24 cellular contexts compared by ENCODE assay signal in the genomic region with DNA sequence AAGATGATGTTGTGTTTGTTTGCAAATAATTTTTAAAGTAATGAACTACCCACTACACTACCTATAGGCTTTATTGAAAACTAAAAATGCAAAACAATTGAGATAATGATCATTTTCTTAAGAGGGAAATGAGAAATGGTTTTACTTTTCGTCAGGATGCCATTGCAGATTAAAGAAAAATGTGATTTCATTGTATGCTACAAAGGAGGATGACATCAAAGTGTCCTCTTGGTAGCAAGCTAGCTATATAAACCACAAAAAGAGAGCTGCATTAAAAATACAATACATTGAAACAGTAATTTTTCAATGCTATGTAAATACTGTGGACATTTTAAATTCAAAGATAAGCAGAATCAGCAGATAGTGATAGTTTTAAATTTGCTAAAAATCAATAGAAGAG.
"Had no signal": no experiment of that assay in that cellular context is flagged by ENCODE, and none has a peak within 500 bp of the region (broad histone marks: within the 10 kb centered on the region; RNA-seq: fewer than 3 reads in every experiment).

No MANE protein-coding gene starts in this region.

- H3K27ac Mint-ChIP-seq: effector memory CD8-positive, alpha-beta T cell; memory B cell; natural killer cell; progenitor cell of endocrine pancreas had no signal

- H3K4me1 Mint-ChIP-seq: memory B cell; natural killer cell; stimulated activated naive CD8-positive, alpha-beta T cell treated with anti-CD3 and anti-CD28 coated beads, Interleukin-15, amount 100 ng/mL, for 72 hours had no signal

- H2AFZ ChIP-seq: parathyroid adenoma had no signal

- H3K4me1 ChIP-seq: parathyroid adenoma, right lobe of liver, suprapubic skin, upper lobe of right lung, uterus had no signal

- H3K9ac ChIP-seq: parathyroid adenoma had no signal

- DNase-seq: cortex of kidney; effector memory CD8-positive, alpha-beta T cell; kidney; natural killer cell; occipital lobe; right lobe of liver; stimulated activated CD4-positive, alpha-beta T cell treated with anti-CD3 and anti-CD28 coated beads, Interleukin-12 subunit alpha, Interleukin-12 subunit beta, amount 100 ng/mL, for 4 hours; stimulated activated CD4-positive, alpha-beta T cell treated with anti-CD3 and anti-CD28 coated beads, Interleukin-1b, Interleukin-23, amount 100 ng/mL, for 48 hours; stimulated activated CD4-positive, alpha-beta T cell treated with anti-CD3 and anti-CD28 coated beads, Interleukin-4, amount 100 ng/mL, for 1 hour; stimulated activated CD8-positive, alpha-beta memory T cell treated with anti-CD3 and anti-CD28 coated beads, Interleukin-4, amount 100 ng/mL, for 48 hours; stimulated activated naive CD4-positive, alpha-beta T cell; stimulated activated naive CD8-positive, alpha-beta T cell treated with anti-CD3 and anti-CD28 coated beads, Interleukin-15, amount 100 ng/mL, for 72 hours; transverse colon; upper lobe of right lung; uterus had no signal

- FAIRE-seq: endometrium, frontal cortex, kidney had no signal

- H3K4me2 ChIP-seq: smooth muscle cell had no signal

- H3K36me3 ChIP-seq: right lobe of liver, suprapubic skin, transverse colon, upper lobe of right lung, uterus had no signal

- H3K4me3 ChIP-seq: lung, right lobe of liver, smooth muscle cell, suprapubic skin, transverse colon, upper lobe of right lung, uterus had no signal

- H3K27ac ChIP-seq: parathyroid adenoma, right lobe of liver, suprapubic skin, transverse colon, upper lobe of right lung, uterus had no signal

- H3K9me3 Mint-ChIP-seq: effector memory CD8-positive, alpha-beta T cell; stimulated activated naive CD8-positive, alpha-beta T cell treated with anti-CD3 and anti-CD28 coated beads, Interleukin-15, amount 100 ng/mL, for 72 hours had no signal

- H3K79me2 ChIP-seq: parathyroid adenoma had no signal

- H3K9me3 ChIP-seq: right lobe of liver, suprapubic skin, transverse colon, upper lobe of right lung, uterus had no signal

- H3K4me3 Mint-ChIP-seq: effector memory CD8-positive, alpha-beta T cell; memory B cell; natural killer cell; stimulated activated naive CD8-positive, alpha-beta T cell treated with anti-CD3 and anti-CD28 coated beads, Interleukin-15, amount 100 ng/mL, for 72 hours had no signal

- H3K36me3 Mint-ChIP-seq: memory B cell, natural killer cell had no signal

- H3K27me3 ChIP-seq: right lobe of liver, suprapubic skin, transverse colon, upper lobe of right lung, uterus had no signal

- ATAC-seq: effector memory CD8-positive, alpha-beta T cell; left lobe of liver; natural killer cell; right lobe of liver; stimulated activated naive CD8-positive, alpha-beta T cell treated with anti-CD3 and anti-CD28 coated beads, Interleukin-15, amount 100 ng/mL, for 72 hours; upper lobe of right lung had no signal

- H3K27me3 Mint-ChIP-seq: memory B cell; progenitor cell of endocrine pancreas; stimulated activated naive CD8-positive, alpha-beta T cell treated with anti-CD3 and anti-CD28 coated beads, Interleukin-15, amount 100 ng/mL, for 72 hours had no signal
